ENCODE assay signal across 14 cellular contexts in the genomic region with DNA sequence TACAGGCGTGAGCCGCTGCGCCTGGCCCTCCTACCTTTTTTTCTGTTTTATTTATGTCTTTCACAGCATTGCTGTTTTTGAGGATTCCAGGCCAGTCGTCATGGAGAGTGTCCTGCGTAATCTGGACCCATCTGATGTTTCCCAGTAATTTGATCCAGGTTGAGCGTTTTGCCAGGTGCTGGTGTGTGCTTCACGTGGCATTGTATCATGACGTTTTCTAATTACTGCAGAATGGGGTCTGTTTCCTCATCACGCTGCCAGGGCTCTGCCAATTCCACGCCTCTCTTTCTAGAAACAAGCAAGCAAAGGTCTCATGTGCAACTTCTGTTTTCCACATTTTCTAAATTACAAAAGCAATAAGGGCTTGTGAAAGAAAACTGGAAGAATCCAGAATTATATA. TPM values are rescaled to one million over a fixed set of nuclear protein-coding genes. Genes with fewer than 3 reads are reported as not detected.
DNase-seq lines count a peak whose midpoint lies in the region; ATAC-seq and TF ChIP-seq lines count a peak whose summit lies in the region.
"Had no signal": no experiment of that assay in that cellular context is flagged by ENCODE, and none has a peak within 500 bp of the region (broad histone marks: within the 10 kb centered on the region; RNA-seq: fewer than 3 reads in every experiment).

No MANE protein-coding gene starts in this region.

- TF ChIP-seq POLR2A in GM18505 (IDR thresholded peaks at IDR 0.05; ENCODE audit: borderline replicate concordance, extremely low read depth, insufficient read depth, insufficient read length): no peak

- H3K9ac ChIP-seq in fibroblast of lung (ENCODE audit: insufficient read depth, low read length): no peak overlapping the region

- no peaks in the 10 kb centered on the region for H4K20me1 ChIP-seq in fibroblast of lung (ENCODE audit: control insufficient read depth, extremely low read depth, insufficient read depth, low read length)

- no peaks in the 10 kb centered on the region for H3K79me2 ChIP-seq in fibroblast of lung (ENCODE audit: control insufficient read depth, insufficient read depth, low read length)

- DNase-seq in NCI-H187 treated with DMSO at 0.1 percent for 48 hours (lab: John Stamatoyannopoulos, UW) (peak; percentile 35), NCI-H187 (lab: John Stamatoyannopoulos, UW) (no peak), NCI-H2196 (lab: John Stamatoyannopoulos, UW; ENCODE audit: unreplicated experiment) (peak; percentile 74), fibroblast of lung (ENCODE audit: low read depth in 2 of 2) (peak; percentile 44 to 59), stromal cell of bone marrow (ENCODE audit: low read depth) (peak; percentile 46)
- no peak for DNase-seq in activated CD8-positive, alpha-beta memory T cell treated with anti-CD3 and anti-CD28 coated beads, Interleukin-2, amount 50 U/mL, for 4 hours
- DNase-seq: activated gamma-delta T cell, GF-D8, lower lobe of right lung had no signal

- ATAC-seq in HG02588 (IDR thresholded peaks at IDR 0.05; ENCODE audit: unreplicated experiment) (no peak), GM18505 (IDR thresholded peaks at IDR 0.05; ENCODE audit: unreplicated experiment) (no peak)
- ATAC-seq: A549; activated CD4-positive, CD25-positive, alpha-beta regulatory T cell treated with anti-CD3 and anti-CD28 coated beads, Interleukin-2, amount 50 U/mL, for 24 hours; right cardiac atrium had no signal

- H3K4me2 ChIP-seq in fibroblast of lung (ENCODE audit: extremely low read depth, insufficient read depth, low read length): no peak overlapping the region
- H3K4me2 ChIP-seq: A549 had no signal

- H3K4me3 ChIP-seq in fibroblast of lung (replicated peaks in 1 of 4; ENCODE audit: control extremely low read depth in 1 of 4, insufficient read depth in 1 of 4, low read depth in 3 of 4, low read length in 4 of 4): no peak overlapping the region
- H3K4me3 ChIP-seq: A549, lower lobe of right lung had no signal

- H2AFZ ChIP-seq in fibroblast of lung (ENCODE audit: low read length): no peak overlapping the region

- no peaks in the 10 kb centered on the region for H3K4me1 ChIP-seq in fibroblast of lung (ENCODE audit: control insufficient read depth, extremely low read depth, insufficient read depth, low read length)
- H3K4me1 ChIP-seq: A549 had no signal

- no peaks in the 10 kb centered on the region for H3K27me3 ChIP-seq in fibroblast of lung (ENCODE audit: control insufficient read depth, insufficient read depth, low read length)

- TF ChIP-seq CTCF in fibroblast of lung (conservative IDR thresholded peaks at IDR 0.05 in 1 of 2, IDR thresholded peaks at IDR 0.05 in 1 of 2; ENCODE audit: low read depth in 1 of 2, low read length in 2 of 2): no peak

- no peak overlapping the region for H3K27ac ChIP-seq in fibroblast of lung (ENCODE audit: insufficient read depth, low read length)
- H3K27ac ChIP-seq: A549, lower lobe of right lung had no signal

- no peaks in the 10 kb centered on the region for H3K36me3 ChIP-seq in fibroblast of lung (ENCODE audit: control insufficient read depth, insufficient read depth, low read length)
- H3K36me3 ChIP-seq: lower lobe of right lung had no signal

- H3K9me3 ChIP-seq in fibroblast of lung (ENCODE audit: control insufficient read depth, insufficient read depth, low read depth, low read length): no peaks in the 10 kb centered on the region
- H3K9me3 ChIP-seq: lower lobe of right lung had no signal

RNA-seq across cellular contexts. Expression of a gene that starts 28.3 kb away (rescaled TPM):
- not detected in 2 replicates for total RNA-seq in fibroblast of lung
- polyA plus RNA-seq in fibroblast of lung: not detected in 2 replicates
- polyA plus RNA-seq in fibroblast of lung (2012): not detected in 2 replicates
- polyA minus RNA-seq in fibroblast of lung (ENCODE audit: low replicate concordance): not detected in 2 replicates
- total RNA-seq: lower lobe of right lung, right cardiac atrium had no signal
- polyA plus RNA-seq: A549, right cardiac atrium had no signal

RNA-seq across cellular contexts. Expression of a gene that starts 37.6 kb away (rescaled TPM):
- total RNA-seq in fibroblast of lung: not detected in 2 replicates
- polyA plus RNA-seq in fibroblast of lung: not detected in 2 replicates
- polyA plus RNA-seq in fibroblast of lung (2012): not detected in 2 replicates
- not detected in 2 replicates for polyA minus RNA-seq in fibroblast of lung (ENCODE audit: low replicate concordance)
- total RNA-seq: lower lobe of right lung had no signal
- polyA plus RNA-seq: A549 had no signal

Comparison
In these comparisons a context has a peak if more than half of its experiments do, and no peak if none do; other contexts are left out.
1. DNase-seq: peak in NCI-H187 treated with DMSO at 0.1 percent for 48 hours (single experiment), NCI-H2196 (single experiment), fibroblast of lung (2 of 2) and stromal cell of bone marrow (single experiment); none in NCI-H187 (0 of 2) and activated CD8-positive, alpha-beta memory T cell treated with anti-CD3 and anti-CD28 coated beads, Interleukin-2, amount 50 U/mL, for 4 hours (single experiment).